1 cellular context compared by ENCODE assay signal in the genomic region with DNA sequence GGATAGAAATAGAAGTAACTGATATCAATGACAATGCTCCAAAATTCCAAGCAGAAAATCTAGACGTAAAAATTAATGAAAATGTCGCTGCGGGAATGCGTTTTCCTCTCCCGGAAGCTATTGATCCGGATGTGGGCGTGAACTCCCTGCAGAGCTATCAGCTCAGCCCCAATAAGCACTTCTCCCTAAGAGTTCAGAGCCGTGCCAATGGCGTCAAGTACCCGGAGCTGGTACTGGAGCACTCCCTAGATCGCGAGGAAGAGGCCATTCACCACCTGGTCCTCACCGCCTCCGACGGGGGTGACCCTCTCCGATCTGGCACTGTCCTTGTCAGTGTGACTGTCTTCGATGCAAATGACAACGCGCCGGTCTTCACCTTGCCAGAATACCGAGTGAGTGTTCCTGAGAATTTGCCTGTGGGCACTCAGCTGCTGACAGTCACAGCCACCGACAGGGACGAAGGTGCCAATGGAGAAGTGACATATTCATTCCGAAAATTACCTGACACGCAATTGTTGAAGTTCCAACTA.
TF ChIP-seq lines count a peak whose summit lies in the region.

No MANE protein-coding gene starts in this region.

TF ChIP-seq in neural cell, 6 proteins besides CTCF, POLR2A, EP300 and RAD21 (continued from another document):
- no peak for TF ChIP-seq SMC3 (conservative IDR thresholded peaks at IDR 0.05; ENCODE audit: poor library complexity)
- no peak for TF ChIP-seq POLR2AphosphoS5 (IDR thresholded peaks at IDR 0.05)
- TF ChIP-seq, protein P1, sequence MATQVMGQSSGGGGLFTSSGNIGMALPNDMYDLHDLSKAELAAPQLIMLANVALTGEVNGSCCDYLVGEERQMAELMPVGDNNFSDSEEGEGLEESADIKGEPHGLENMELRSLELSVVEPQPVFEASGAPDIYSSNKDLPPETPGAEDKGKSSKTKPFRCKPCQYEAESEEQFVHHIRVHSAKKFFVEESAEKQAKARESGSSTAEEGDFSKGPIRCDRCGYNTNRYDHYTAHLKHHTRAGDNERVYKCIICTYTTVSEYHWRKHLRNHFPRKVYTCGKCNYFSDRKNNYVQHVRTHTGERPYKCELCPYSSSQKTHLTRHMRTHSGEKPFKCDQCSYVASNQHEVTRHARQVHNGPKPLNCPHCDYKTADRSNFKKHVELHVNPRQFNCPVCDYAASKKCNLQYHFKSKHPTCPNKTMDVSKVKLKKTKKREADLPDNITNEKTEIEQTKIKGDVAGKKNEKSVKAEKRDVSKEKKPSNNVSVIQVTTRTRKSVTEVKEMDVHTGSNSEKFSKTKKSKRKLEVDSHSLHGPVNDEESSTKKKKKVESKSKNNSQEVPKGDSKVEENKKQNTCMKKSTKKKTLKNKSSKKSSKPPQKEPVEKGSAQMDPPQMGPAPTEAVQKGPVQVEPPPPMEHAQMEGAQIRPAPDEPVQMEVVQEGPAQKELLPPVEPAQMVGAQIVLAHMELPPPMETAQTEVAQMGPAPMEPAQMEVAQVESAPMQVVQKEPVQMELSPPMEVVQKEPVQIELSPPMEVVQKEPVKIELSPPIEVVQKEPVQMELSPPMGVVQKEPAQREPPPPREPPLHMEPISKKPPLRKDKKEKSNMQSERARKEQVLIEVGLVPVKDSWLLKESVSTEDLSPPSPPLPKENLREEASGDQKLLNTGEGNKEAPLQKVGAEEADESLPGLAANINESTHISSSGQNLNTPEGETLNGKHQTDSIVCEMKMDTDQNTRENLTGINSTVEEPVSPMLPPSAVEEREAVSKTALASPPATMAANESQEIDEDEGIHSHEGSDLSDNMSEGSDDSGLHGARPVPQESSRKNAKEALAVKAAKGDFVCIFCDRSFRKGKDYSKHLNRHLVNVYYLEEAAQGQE (IDR thresholded peaks at IDR 0.05; ENCODE audit: borderline replicate concordance), result no peak
- TF ChIP-seq MXI1 (conservative IDR thresholded peaks at IDR 0.05; ENCODE audit: poor library complexity, severe bottlenecking), result no peak
